16 cellular contexts compared by ENCODE assay signal in the genomic region with DNA sequence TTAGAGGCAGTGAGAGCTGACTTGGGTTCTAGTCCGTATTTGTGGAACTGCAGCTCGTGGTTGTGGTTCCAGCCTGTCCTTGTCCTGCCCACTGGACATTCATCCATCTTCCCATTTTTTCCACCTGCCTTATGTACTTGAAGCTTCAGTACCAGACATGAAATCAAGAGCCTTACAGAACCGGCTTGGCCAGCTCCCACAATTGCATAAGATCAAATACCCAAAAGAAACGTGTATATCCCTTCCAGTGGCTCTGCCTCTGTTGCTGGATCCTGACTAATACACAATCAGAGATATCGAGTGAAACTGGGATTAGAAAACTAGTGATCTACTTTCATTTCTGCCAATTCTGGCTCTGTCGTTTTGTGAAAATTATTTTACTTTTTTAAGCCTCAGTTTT. TPM values are rescaled to one million over a fixed set of nuclear protein-coding genes. Genes with fewer than 3 reads are reported as not detected.
DNase-seq lines count a peak whose midpoint lies in the region; ATAC-seq and TF ChIP-seq lines count a peak whose summit lies in the region.
"Had no signal": no experiment of that assay in that cellular context is flagged by ENCODE, and none has a peak within 500 bp of the region (broad histone marks: within the 10 kb centered on the region; RNA-seq: fewer than 3 reads in every experiment).

No MANE protein-coding gene starts in this region.

- intact Hi-C loops in PC-3 (cut with micrococcal nuclease): loop anchor here (5.0 kb wide), 1 partner anchor 77 kb away; no protein-coding TSS in a partner anchor

- H3K27ac ChIP-seq in ACC112 (ENCODE audit: low read depth, low read length) (0 out of 2 replicates have a peak overlapping the region, but pooled peaks have one; percentile 11), PC-3 (ENCODE audit: low read length) (peak overlapping the region; percentile 57), fibroblast of lung (ENCODE audit: insufficient read depth, low read length) (peak overlapping the region; percentile 17), osteoblast (ENCODE audit: low read depth, low read length) (peak overlapping the region; percentile 65), SJCRH30 (no peak overlapping the region)
- H3K27ac ChIP-seq: Peyer's patch had no signal

- H3K9me3 ChIP-seq in PC-3 (ENCODE audit: low read length) (no peaks in the 10 kb centered on the region), fibroblast of lung (ENCODE audit: control insufficient read depth, insufficient read depth, low read depth, low read length) (no peaks in the 10 kb centered on the region), osteoblast (ENCODE audit: low read depth, low read length) (no peaks in the 10 kb centered on the region), SJCRH30 (replicated peaks) (no peaks in the 10 kb centered on the region)
- H3K9me3 ChIP-seq: Peyer's patch had no signal

- peak; percentile 79 for DNase-seq in PC-3
- no peak for DNase-seq in fibroblast of lung (ENCODE audit: low read depth in 2 of 2)
- DNase-seq in osteoblast (ENCODE audit: insufficient read length, low spot score, missing footprints): no peak
- DNase-seq in NOMO-1 (lab: John Stamatoyannopoulos, UW; ENCODE audit: unreplicated experiment in 2 of 2): no peak
- no peak for DNase-seq in SJCRH30
- no peak for DNase-seq in stimulated activated CD4-positive, alpha-beta T cell treated with anti-CD3 and anti-CD28 coated beads, Interleukin-15, amount 100 ng/mL, for 24 hours
- DNase-seq: activated CD8-positive, alpha-beta memory T cell treated with anti-CD3 and anti-CD28 coated beads, Interleukin-2, amount 50 U/mL, for 4 hours; activated naive CD4-positive, alpha-beta T cell; CD8-positive, alpha-beta T cell; effector CD8-positive, alpha-beta T cell; NCI-H524; nucleus accumbens; Peyer's patch had no signal

- ATAC-seq in PC-3: no peak
- ATAC-seq in GM18868 (IDR thresholded peaks at IDR 0.05; ENCODE audit: unreplicated experiment): no peak
- ATAC-seq: CD8-positive, alpha-beta T cell; K562 had no signal

- no peak overlapping the region for H3K9ac ChIP-seq in PC-3 (ENCODE audit: low read length)
- no peak overlapping the region for H3K9ac ChIP-seq in fibroblast of lung (ENCODE audit: insufficient read depth, low read length)

- POLR2A ChIA-PET in PC-3 (lab: Charles Lee; ENCODE audit: unreplicated experiment): no interaction called here

- no TSS peak for BruUV-seq in PC-3 (replicated peaks; lab: Mats Ljungman, UMichigan)

- TF ChIP-seq CTCF in PC-3 (conservative IDR thresholded peaks at IDR 0.05; ENCODE audit: low read depth, low read length) (no peak), fibroblast of lung (conservative IDR thresholded peaks at IDR 0.05 in 1 of 2, IDR thresholded peaks at IDR 0.05 in 1 of 2; ENCODE audit: low read depth in 1 of 2, low read length in 2 of 2) (no peak), osteoblast (IDR thresholded peaks at IDR 0.05; ENCODE audit: extremely low read depth, low read depth, low read length) (no peak)

- H3K27me3 ChIP-seq in ACC112 (ENCODE audit: insufficient read depth, low read length) (no peaks in the 10 kb centered on the region), PC-3 (ENCODE audit: low read length) (no peaks in the 10 kb centered on the region), fibroblast of lung (ENCODE audit: control insufficient read depth, insufficient read depth, low read length) (no peaks in the 10 kb centered on the region), osteoblast (ENCODE audit: insufficient read depth, low read length) (no peaks in the 10 kb centered on the region), SJCRH30 (no peaks in the 10 kb centered on the region)
- H3K27me3 ChIP-seq: Peyer's patch had no signal

- H3K4me1 ChIP-seq in ACC112 (ENCODE audit: control insufficient read depth, insufficient read depth, low read length, unreplicated experiment) (peaks cover 54% of the 10 kb centered on the region), PC-3 (ENCODE audit: insufficient read depth, low read length) (peaks cover 53% of the 10 kb centered on the region), fibroblast of lung (ENCODE audit: control insufficient read depth, extremely low read depth, insufficient read depth, low read length) (peaks cover 19% of the 10 kb centered on the region), osteoblast (ENCODE audit: insufficient read depth, low read length) (peaks cover 46% of the 10 kb centered on the region), SJCRH30 (peaks cover 16% of the 10 kb centered on the region)

- CTCF ChIA-PET in PC-3 (lab: Charles Lee): no interaction called here

- H3K9me2 ChIP-seq in PC-3 (replicated peaks; ENCODE audit: low read length): no peaks in the 10 kb centered on the region

- H3K4me3 ChIP-seq in ACC112 (ENCODE audit: low read depth, low read length) (peak overlapping the region; percentile 49), PC-3 (ENCODE audit: low read length) (0 out of 2 replicates have a peak overlapping the region, but pooled peaks have one; percentile 19), fibroblast of lung (replicated peaks in 1 of 4; ENCODE audit: control extremely low read depth in 1 of 4, insufficient read depth in 1 of 4, low read depth in 3 of 4, low read length in 4 of 4) (no peak overlapping the region), osteoblast (ENCODE audit: insufficient read depth, low read length) (no peak overlapping the region), SJCRH30 (no peak overlapping the region)
- H3K4me3 ChIP-seq: K562, Peyer's patch had no signal

- H3K36me3 ChIP-seq in ACC112 (ENCODE audit: insufficient read depth, low read length): no peaks in the 10 kb centered on the region
- no peaks in the 10 kb centered on the region for H3K36me3 ChIP-seq in PC-3 (ENCODE audit: low read depth, low read length)
- H3K36me3 ChIP-seq in fibroblast of lung (ENCODE audit: control insufficient read depth, insufficient read depth, low read length): no peaks in the 10 kb centered on the region
- H3K36me3 ChIP-seq in osteoblast (ENCODE audit: insufficient read depth, low read length): no peaks in the 10 kb centered on the region
- no peaks in the 10 kb centered on the region for H3K36me3 ChIP-seq in SJCRH30
- H3K36me3 ChIP-seq: Peyer's patch had no signal

- no peaks in the 10 kb centered on the region for H4K20me1 ChIP-seq in PC-3 (ENCODE audit: low read length)
- no peaks in the 10 kb centered on the region for H4K20me1 ChIP-seq in fibroblast of lung (ENCODE audit: control insufficient read depth, extremely low read depth, insufficient read depth, low read length)
- H4K20me1 ChIP-seq in osteoblast (ENCODE audit: insufficient read depth, low read length): no peaks in the 10 kb centered on the region

- peak overlapping the region; percentile 5 for H2AFZ ChIP-seq in ACC112 (ENCODE audit: low read length, unreplicated experiment)
- no peak overlapping the region for H2AFZ ChIP-seq in PC-3 (ENCODE audit: low read length)
- H2AFZ ChIP-seq in fibroblast of lung (ENCODE audit: low read length): no peak overlapping the region
- H2AFZ ChIP-seq in osteoblast (ENCODE audit: low read length): peak overlapping the region; percentile 44

- no peaks in the 10 kb centered on the region for H3K79me2 ChIP-seq in ACC112 (ENCODE audit: control insufficient read depth, insufficient read depth, low read length, unreplicated experiment)
- no peaks in the 10 kb centered on the region for H3K79me2 ChIP-seq in PC-3 (ENCODE audit: low read length)
- H3K79me2 ChIP-seq in fibroblast of lung (ENCODE audit: control insufficient read depth, insufficient read depth, low read length): no peaks in the 10 kb centered on the region
- no peaks in the 10 kb centered on the region for H3K79me2 ChIP-seq in osteoblast (ENCODE audit: insufficient read depth, low read length)

- H3F3A ChIP-seq in PC-3 (ENCODE audit: low read length, unreplicated experiment): peaks cover 4% of the 10 kb centered on the region

- H3K4me2 ChIP-seq in PC-3 (ENCODE audit: low read length) (peak overlapping the region; percentile 54), fibroblast of lung (ENCODE audit: extremely low read depth, insufficient read depth, low read length) (no peak overlapping the region), osteoblast (ENCODE audit: insufficient read depth, low read length) (peak overlapping the region; percentile 54)

RNA-seq across cellular contexts. Expression of gene LIPA, which starts 23.8 kb away (rescaled TPM):
- total RNA-seq in PC-3 (2014; rRNA removed) (54.4 and 55.7 TPM in 2 replicates), fibroblast of lung (47.8 and 72.3 TPM in 2 replicates), osteoblast (46.7 and 60.7 TPM in 2 replicates)
- polyA plus RNA-seq in fibroblast of lung: 80.6 and 105 TPM in 2 replicates
- 55.8 and 67.1 TPM in 2 replicates for polyA plus RNA-seq in fibroblast of lung (2012)
- polyA minus RNA-seq in fibroblast of lung (ENCODE audit: low replicate concordance): 16.8 and 23.1 TPM in 2 replicates
- total RNA-seq in SJCRH30 (2014; rRNA removed; shearing (Covaris generic)): 14.5 and 14.6 TPM in 2 replicates

RNA-seq across cellular contexts. Expression of gene IFIT2, which starts 26.5 kb away (rescaled TPM):
- total RNA-seq in PC-3 (2014; rRNA removed) (6.9 and 8.6 TPM in 2 replicates), fibroblast of lung (11.6 and 21.6 TPM in 2 replicates), osteoblast (7.7 and 9.0 TPM in 2 replicates)
- polyA plus RNA-seq in fibroblast of lung: 5.4 and 12.1 TPM in 2 replicates
- polyA plus RNA-seq in fibroblast of lung (2012): 4.4 and 11.1 TPM in 2 replicates
- polyA minus RNA-seq in fibroblast of lung (ENCODE audit: low replicate concordance): 0.93 and 1.6 TPM in 2 replicates
- total RNA-seq in SJCRH30 (2014; rRNA removed; shearing (Covaris generic)): 0.26 and 0.28 TPM in 2 replicates

RNA-seq across cellular contexts. Expression of gene IFIT3, which starts 52.4 kb away (rescaled TPM):
- 5.0 and 7.1 TPM in 2 replicates for total RNA-seq in PC-3 (2014; rRNA removed)
- total RNA-seq in fibroblast of lung: 23.6 and 33.5 TPM in 2 replicates
- 30.5 and 62.9 TPM in 2 replicates for polyA plus RNA-seq in fibroblast of lung
- 21.6 and 39.1 TPM in 2 replicates for polyA plus RNA-seq in fibroblast of lung (2012)
- 2.1 and 3.5 TPM in 2 replicates for polyA minus RNA-seq in fibroblast of lung (ENCODE audit: low replicate concordance)
- 33.9 and 43.8 TPM in 2 replicates for total RNA-seq in osteoblast
- 0.73 and 0.76 TPM in 2 replicates for total RNA-seq in SJCRH30 (2014; rRNA removed; shearing (Covaris generic))

Comparison
In these comparisons a context has a peak if more than half of its experiments do, and no peak if none do; other contexts are left out.
1. H2AFZ ChIP-seq: peak in ACC112 (single experiment) and osteoblast (single experiment); none in PC-3 (single experiment) and fibroblast of lung (single experiment).
2. H3K4me3 ChIP-seq: peak in ACC112 (single experiment) and PC-3 (single experiment); none in fibroblast of lung (0 of 4), osteoblast (single experiment) and SJCRH30 (single experiment).